Comparison of ENCODE assay signal across 8 cellular contexts in the genomic region with DNA sequence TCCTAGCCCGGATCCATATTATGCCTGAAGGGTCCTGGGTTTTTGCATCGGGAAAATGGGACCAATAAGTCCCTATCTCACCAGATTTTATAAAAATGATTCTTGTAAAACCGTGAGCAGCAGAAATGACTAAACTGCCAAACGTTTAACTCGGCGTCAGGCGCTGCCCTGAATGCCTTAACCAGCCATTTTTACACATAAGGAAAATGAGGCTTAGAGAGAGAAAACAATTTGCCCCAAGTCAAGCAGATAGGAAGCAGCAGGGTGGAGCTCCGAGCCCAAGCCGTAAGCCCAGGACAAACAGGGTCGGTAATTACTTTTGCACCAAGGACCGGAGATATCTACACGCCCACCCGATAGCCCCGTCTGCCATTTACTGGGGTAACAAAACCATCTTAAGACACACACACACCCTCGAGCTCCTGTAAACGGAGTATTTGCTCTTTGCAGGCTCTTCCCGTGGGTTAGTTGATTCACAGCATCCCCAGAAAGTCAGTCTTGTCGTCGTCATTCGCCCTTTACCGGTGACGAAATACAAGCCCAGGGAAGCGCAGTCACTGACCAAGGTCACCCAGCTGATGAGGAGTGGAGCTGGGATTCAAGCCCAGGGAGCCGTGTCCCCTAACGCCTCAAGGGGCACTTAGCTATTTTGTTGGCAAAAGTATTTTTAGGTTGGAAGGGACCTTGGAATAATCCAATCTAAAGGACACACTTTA. TPM values are rescaled to one million over a fixed set of nuclear protein-coding genes. Genes with fewer than 3 reads are reported as not detected.
DNase-seq lines count a peak whose midpoint lies in the region; ATAC-seq lines count a peak whose summit lies in the region.

No MANE protein-coding gene starts in this region.

- no peak for ATAC-seq in activated T-helper 17 cell treated with anti-CD3 and anti-CD28 coated beads, Interleukin-2, amount 50 U/mL, for 72 hours (replicated peaks)
- ATAC-seq in GM21381 (IDR thresholded peaks at IDR 0.05; ENCODE audit: unreplicated experiment) = no peak
- ATAC-seq in GM21515 (IDR thresholded peaks at IDR 0.05; ENCODE audit: unreplicated experiment) = no peak

- H3K27ac ChIP-seq in KOPT-K1 (ENCODE audit: low read depth, low read length, poor library complexity, severe bottlenecking) (peak overlapping the region; percentile 74), skin epidermis (peak overlapping the region; percentile 67 to 96 (median 90))

- no peaks in the 10 kb centered on the region for H3K9me3 ChIP-seq in KOPT-K1 (ENCODE audit: insufficient read depth, low read length, poor library complexity, severe bottlenecking)

- DNase-seq in EH (ENCODE audit: low read depth) = peak; percentile 48
- peak; percentile 52 for DNase-seq in hepatic stellate cell (ENCODE audit: low spot score)
- DNase-seq in NCI-H446 treated with DMSO at 0.1 percent for 48 hours (lab: John Stamatoyannopoulos, UW) = no peak

- H3K4me3 Mint-ChIP-seq in activated T-helper 17 cell treated with anti-CD3 and anti-CD28 coated beads, Interleukin-2, amount 50 U/mL, for 72 hours = peak overlapping the region; percentile 91

- peak overlapping the region; percentile 93 for H3K27ac Mint-ChIP-seq in activated T-helper 17 cell treated with anti-CD3 and anti-CD28 coated beads, Interleukin-2, amount 50 U/mL, for 72 hours

- no peaks in the 10 kb centered on the region for H3K27me3 Mint-ChIP-seq in activated T-helper 17 cell treated with anti-CD3 and anti-CD28 coated beads, Interleukin-2, amount 50 U/mL, for 72 hours

- peak overlapping the region; percentile 61 to 98 (median 91) for H3K4me3 ChIP-seq in skin epidermis

- H3K4me1 Mint-ChIP-seq in activated T-helper 17 cell treated with anti-CD3 and anti-CD28 coated beads, Interleukin-2, amount 50 U/mL, for 72 hours = no peaks in the 10 kb centered on the region

- H3K36me3 Mint-ChIP-seq in activated T-helper 17 cell treated with anti-CD3 and anti-CD28 coated beads, Interleukin-2, amount 50 U/mL, for 72 hours (ENCODE audit: low read depth) = peaks cover 29% of the 10 kb centered on the region

- no peaks in the 10 kb centered on the region for H3K9me3 Mint-ChIP-seq in activated T-helper 17 cell treated with anti-CD3 and anti-CD28 coated beads, Interleukin-2, amount 50 U/mL, for 72 hours

- peaks cover 22% of the 10 kb centered on the region for H3K36me3 ChIP-seq in KOPT-K1 (ENCODE audit: insufficient read depth, low read length)

RNA-seq across cellular contexts. Expression of a gene that starts 16.0 kb away (rescaled TPM):
- 10 to 100 TPM; 45.3 to 53.7 TPM for total RNA-seq in activated T-helper 17 cell treated with anti-CD3 and anti-CD28 coated beads, Interleukin-2, amount 50 U/mL, for 72 hours

RNA-seq across cellular contexts. Expression of a gene that starts 25.9 kb away (rescaled TPM):
- 100 to 1,000 TPM in 1 of 2 donors, 10 to 100 TPM in 1; 76.7 to 127 TPM for total RNA-seq in activated T-helper 17 cell treated with anti-CD3 and anti-CD28 coated beads, Interleukin-2, amount 50 U/mL, for 72 hours

RNA-seq across cellular contexts. Expression of a gene that starts 46.9 kb away (rescaled TPM):
- total RNA-seq in activated T-helper 17 cell treated with anti-CD3 and anti-CD28 coated beads, Interleukin-2, amount 50 U/mL, for 72 hours = 10 to 100 TPM in 1 of 2 donors, 1 to 10 TPM in 1; 5.4 to 10.6 TPM
